8 cellular contexts compared by ENCODE assay signal in the genomic region with DNA sequence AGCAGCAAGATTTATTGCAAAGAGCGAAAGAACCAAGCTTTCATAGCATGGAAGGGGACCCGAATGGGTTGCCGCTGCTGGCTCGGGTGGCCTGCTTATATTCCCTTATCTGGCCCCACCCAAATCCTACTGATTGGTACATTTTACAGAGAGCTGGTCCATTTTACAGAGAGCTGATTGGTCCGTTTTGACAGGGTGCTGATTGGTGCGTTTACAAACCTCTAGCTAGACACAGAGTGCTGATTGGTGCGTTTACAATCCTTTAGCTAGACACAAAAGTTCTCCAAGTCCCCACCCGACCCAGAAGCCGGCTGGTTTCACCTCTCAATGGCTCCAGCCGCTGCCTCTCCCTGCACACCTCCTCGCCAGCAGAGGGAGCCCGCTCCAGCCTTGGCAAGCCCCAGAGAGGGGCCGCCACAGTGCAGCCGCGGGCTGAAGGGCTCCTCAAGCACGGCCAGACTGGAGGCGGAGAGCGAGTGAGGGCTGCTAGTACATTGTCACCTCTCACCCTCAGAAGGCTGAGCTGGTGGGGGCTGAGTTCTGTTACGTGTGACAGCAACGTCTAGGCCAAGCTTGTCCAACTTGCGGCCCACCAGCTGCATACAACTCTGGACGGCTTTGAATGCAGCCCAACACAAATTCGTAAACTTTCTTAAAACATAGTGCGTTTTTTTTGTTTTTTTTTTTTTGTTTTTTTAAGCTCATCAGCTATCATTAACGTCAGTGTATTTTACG. TPM values are rescaled to one million over a fixed set of nuclear protein-coding genes. Genes with fewer than 3 reads are reported as not detected.
A peak's percentile ranks its signal among the peaks of the same experiment; 100 is the strongest.
DNase-seq lines count a peak whose midpoint lies in the region; ATAC-seq and TF ChIP-seq lines count a peak whose summit lies in the region.

No MANE protein-coding gene starts in this region.

- peak overlapping the region; percentile 70 to 76 for H3K4me3 Mint-ChIP-seq in stimulated activated naive B cell treated with anti-CD40 and anti-IgM and Interleukin-4, amounts not matched to agents 10 μg/mL and 1 μg/mL and 100 μg/mL, for 72 hours

- peaks cover 1 to 14% of the 10 kb centered on the region in 2 donors for H3K27me3 Mint-ChIP-seq in stimulated activated naive B cell treated with anti-CD40 and anti-IgM and Interleukin-4, amounts not matched to agents 10 μg/mL and 1 μg/mL and 100 μg/mL, for 72 hours

- DNase-seq in activated CD4-positive, CD25-positive, alpha-beta regulatory T cell (lab: John Stamatoyannopoulos, UW): peak; percentile 8 to 51 (median 40)
- DNase-seq in coronary artery (ENCODE audit: low spot score) (no peak), mucosa of gallbladder (ENCODE audit: low spot score) (peak; percentile 30), mesenteric fat pad (ENCODE audit: low spot score) (no peak)
- DNase-seq in stimulated activated naive B cell treated with anti-CD40 and anti-IgM and Interleukin-4, amounts not matched to agents 10 μg/mL and 1 μg/mL and 100 μg/mL, for 72 hours: peak; percentile 55

- H3K27ac ChIP-seq in coronary artery: no peak overlapping the region

- peak overlapping the region; percentile 53 for H3K4me3 ChIP-seq in coronary artery

- peaks cover 0 to 5% of the 10 kb centered on the region in 2 donors for H3K4me1 Mint-ChIP-seq in stimulated activated naive B cell treated with anti-CD40 and anti-IgM and Interleukin-4, amounts not matched to agents 10 μg/mL and 1 μg/mL and 100 μg/mL, for 72 hours

- no peaks in the 10 kb centered on the region for H3K36me3 Mint-ChIP-seq in stimulated activated naive B cell treated with anti-CD40 and anti-IgM and Interleukin-4, amounts not matched to agents 10 μg/mL and 1 μg/mL and 100 μg/mL, for 72 hours

- H3K9me3 Mint-ChIP-seq in stimulated activated naive B cell treated with anti-CD40 and anti-IgM and Interleukin-4, amounts not matched to agents 10 μg/mL and 1 μg/mL and 100 μg/mL, for 72 hours: peaks cover 3 to 4% of the 10 kb centered on the region in 2 donors

- TF ChIP-seq CTCF in coronary artery (IDR thresholded peaks at IDR 0.05): no peak

- ATAC-seq in GM18505 (IDR thresholded peaks at IDR 0.05; ENCODE audit: unreplicated experiment) (peak; percentile 78), HG03439 (IDR thresholded peaks at IDR 0.05; ENCODE audit: unreplicated experiment) (peak; percentile 95), HG03521 (IDR thresholded peaks at IDR 0.05; ENCODE audit: unreplicated experiment) (no peak)
- peak; percentile 96 to 97 for ATAC-seq in stimulated activated naive B cell treated with anti-CD40 and anti-IgM and Interleukin-4, amounts not matched to agents 10 μg/mL and 1 μg/mL and 100 μg/mL, for 72 hours (replicated peaks)

- no peak for TF ChIP-seq POLR2A in GM18505 (IDR thresholded peaks at IDR 0.05; ENCODE audit: borderline replicate concordance, extremely low read depth, insufficient read depth, insufficient read length)

- no peak overlapping the region for H3K27ac Mint-ChIP-seq in stimulated activated naive B cell treated with anti-CD40 and anti-IgM and Interleukin-4, amounts not matched to agents 10 μg/mL and 1 μg/mL and 100 μg/mL, for 72 hours

RNA-seq across cellular contexts. Expression of gene PTH, which starts 8.7 kb away (rescaled TPM):
- total RNA-seq in mucosa of gallbladder: not detected
- total RNA-seq in mesenteric fat pad: not detected

RNA-seq across cellular contexts. Expression of gene BTBD10, which starts 24.1 kb away (rescaled TPM):
- total RNA-seq in mucosa of gallbladder (24.6 TPM), mesenteric fat pad (23.2 TPM)

Comparison
In these comparisons a context has a peak if more than half of its experiments do, and no peak if none do; other contexts are left out.
1. DNase-seq: peak in activated CD4-positive, CD25-positive, alpha-beta regulatory T cell (4 of 4), mucosa of gallbladder (single experiment) and stimulated activated naive B cell treated with anti-CD40 and anti-IgM and Interleukin-4, amounts not matched to agents 10 μg/mL and 1 μg/mL and 100 μg/mL, for 72 hours (single experiment); none in coronary artery (single experiment) and mesenteric fat pad (single experiment).